ENCODE assay signal across 1 cellular context in genomic region chr17:29565643-29566472, GRCh38.
TF ChIP-seq lines count a peak whose summit lies in the region.

No MANE protein-coding gene starts in this region.

TF ChIP-seq in HepG2, 621 proteins besides CTCF, POLR2A, EP300 and RAD21 (continued from another document and continues in another):
- no peak for TF ChIP-seq RERE (CRISPR knock-in tag; IDR thresholded peaks at IDR 0.05; ENCODE audit: low read depth)
- TF ChIP-seq ZNF777 (CRISPR knock-in tag; IDR thresholded peaks at IDR 0.05) = no peak
- TF ChIP-seq ZNF746 (CRISPR knock-in tag; IDR thresholded peaks at IDR 0.05) = no peak; the same call in 1 of the 2 replicates
- 0 out of 2 replicates have a peak, but pooled peaks have one; percentile 26 for TF ChIP-seq ZNF275 (CRISPR knock-in tag; IDR thresholded peaks at IDR 0.05; ENCODE audit: borderline replicate concordance)
- no peak for TF ChIP-seq ADNP (CRISPR knock-in tag; IDR thresholded peaks at IDR 0.05)
- TF ChIP-seq ZNF513 (CRISPR knock-in tag; conservative IDR thresholded peaks at IDR 0.05) = no peak
- no peak for TF ChIP-seq U2AF1 (optimal IDR thresholded peaks at IDR 0.05; ENCODE audit: low read depth, low read length)
- no peak for TF ChIP-seq JUND (CRISPR knock-in tag; IDR thresholded peaks at IDR 0.05)
- no peak for TF ChIP-seq POLR2AphosphoS5 (IDR thresholded peaks at IDR 0.05; ENCODE audit: low read depth, low read length)
- TF ChIP-seq NAIF1 (CRISPR knock-in tag; IDR thresholded peaks at IDR 0.05; ENCODE audit: borderline replicate concordance) = no peak
- no peak for TF ChIP-seq HMG20B (CRISPR knock-in tag; conservative IDR thresholded peaks at IDR 0.05)
- TF ChIP-seq PCBP2 (optimal IDR thresholded peaks at IDR 0.05; ENCODE audit: low read depth, low read length, poor library complexity, severe bottlenecking) = no peak
- TF ChIP-seq ZSCAN25 (CRISPR knock-in tag; IDR thresholded peaks at IDR 0.05) = 0 out of 2 replicates have a peak, but pooled peaks have one; percentile 52
- TF ChIP-seq ESRRA (CRISPR knock-in tag; IDR thresholded peaks at IDR 0.05; ENCODE audit: low read depth) = 0 out of 2 replicates have a peak, but pooled peaks have one; percentile 17
- no peak for TF ChIP-seq PREB (CRISPR knock-in tag; IDR thresholded peaks at IDR 0.05)
- TF ChIP-seq CEBPZ (IDR thresholded peaks at IDR 0.05; ENCODE audit: low read length) = no peak
- no peak for TF ChIP-seq CREM (IDR thresholded peaks at IDR 0.05)
- TF ChIP-seq CREM (CRISPR knock-in tag; IDR thresholded peaks at IDR 0.05) = no peak
- TF ChIP-seq CERS6 (CRISPR knock-in tag; IDR thresholded peaks at IDR 0.05) = no peak
- no peak for TF ChIP-seq TP53 (CRISPR knock-in tag; conservative IDR thresholded peaks at IDR 0.05)
- TF ChIP-seq ZFP41 (CRISPR knock-in tag; IDR thresholded peaks at IDR 0.05; ENCODE audit: borderline replicate concordance) = peak; percentile 72; the same call in 1 of the 2 replicates
- TF ChIP-seq FOXO4 (CRISPR knock-in tag; conservative IDR thresholded peaks at IDR 0.05) = no peak
- TF ChIP-seq HOXA9 (CRISPR knock-in tag; IDR thresholded peaks at IDR 0.05; ENCODE audit: borderline replicate concordance) = no peak
- TF ChIP-seq ZFYVE20 (CRISPR knock-in tag; IDR thresholded peaks at IDR 0.05; ENCODE audit: borderline replicate concordance, low read depth) = no peak
- TF ChIP-seq ZNF431 (CRISPR knock-in tag; IDR thresholded peaks at IDR 0.05; ENCODE audit: borderline replicate concordance, low read depth) = no peak
- TF ChIP-seq ZBTB34 (CRISPR knock-in tag; IDR thresholded peaks at IDR 0.05) = 0 out of 2 replicates have a peak, but pooled peaks have one; percentile 5
- TF ChIP-seq HDAC6 (IDR thresholded peaks at IDR 0.05; ENCODE audit: low read depth, low read length) = no peak
- no peak for TF ChIP-seq ZNF850 (CRISPR knock-in tag; conservative IDR thresholded peaks at IDR 0.05)
- TF ChIP-seq GTF3A (CRISPR knock-in tag; conservative IDR thresholded peaks at IDR 0.05) = no peak
- no peak for TF ChIP-seq ZXDC (CRISPR knock-in tag; IDR thresholded peaks at IDR 0.05)
- no peak; the same call in 1 of the 2 replicates for TF ChIP-seq ZNF839 (CRISPR knock-in tag; IDR thresholded peaks at IDR 0.05; ENCODE audit: borderline replicate concordance)
- TF ChIP-seq ZNF615 (CRISPR knock-in tag; IDR thresholded peaks at IDR 0.05; ENCODE audit: borderline replicate concordance) = no peak
- no peak for TF ChIP-seq ZNF256 (CRISPR knock-in tag; conservative IDR thresholded peaks at IDR 0.05)
- no peak for TF ChIP-seq HMGA1 (CRISPR knock-in tag; conservative IDR thresholded peaks at IDR 0.05)
- no peak for TF ChIP-seq ATRX (CRISPR knock-in tag; IDR thresholded peaks at IDR 0.05; ENCODE audit: borderline replicate concordance)
- no peak for TF ChIP-seq STAT6 (CRISPR knock-in tag; IDR thresholded peaks at IDR 0.05; ENCODE audit: borderline replicate concordance)
